Comparison of ENCODE assay signal across 8 cellular contexts in genomic region chr9:136532799-136533774, GRCh38.
DNase-seq lines count a peak whose midpoint lies in the region; ATAC-seq lines count a peak whose summit lies in the region.

No MANE protein-coding gene starts in this region.

- H3K4me3 ChIP-seq in HUES6 (ENCODE audit: low read depth, low read length) = no peak overlapping the region

- H3K9ac ChIP-seq in HUES6 (ENCODE audit: low read length) = no peak overlapping the region

- peaks cover 12% of the 10 kb centered on the region; the same call in 1 of the 2 replicates for H3K4me1 ChIP-seq in HUES6 (ENCODE audit: control insufficient read depth, insufficient read depth, low read length)

- peaks cover 26% of the 10 kb centered on the region for H3K36me3 ChIP-seq in HUES6 (ENCODE audit: control insufficient read depth, insufficient read depth, low read length)

- no peak for ATAC-seq in GM21367 (IDR thresholded peaks at IDR 0.05; ENCODE audit: unreplicated experiment)

- no peaks in the 10 kb centered on the region for H3K9me3 ChIP-seq in HUES6 (ENCODE audit: control insufficient read depth, insufficient read depth, low read depth, low read length)

- H3K27me3 ChIP-seq in HUES6 (ENCODE audit: control insufficient read depth, insufficient read depth, low read length) (no peaks in the 10 kb centered on the region), layer of hippocampus (ENCODE audit: control insufficient read depth, insufficient read depth, low read length) (no peaks in the 10 kb centered on the region)

- 0 out of 2 replicates have a peak overlapping the region, but pooled peaks have one; percentile 33 for H3K27ac ChIP-seq in HUES6 (ENCODE audit: low read depth, low read length)
- peak overlapping the region; percentile 30 for H3K27ac ChIP-seq in layer of hippocampus (ENCODE audit: low read depth, low read length)

- DNase-seq in activated T-cell treated with anti-CD3 and anti-CD28 coated beads for 1 hour (ENCODE audit: low read depth) = peak; percentile 52
- DNase-seq in stimulated activated CD8-positive, alpha-beta memory T cell treated with anti-CD3 and anti-CD28 coated beads, Interleukin-7, amount 100 ng/mL, for 24 hours (ENCODE audit: low read depth) = peak; percentile 50
- no peak for DNase-seq in T1000 (lab: John Stamatoyannopoulos, UW)
- DNase-seq in kidney glomerular epithelial cell (lab: John Stamatoyannopoulos, UW) = no peak
- DNase-seq in nucleus accumbens (lab: John Stamatoyannopoulos, UW) = no peak

Comparison
In these comparisons a context has a peak if more than half of its experiments do, and no peak if none do; other contexts are left out.
1. DNase-seq: peak in activated T-cell treated with anti-CD3 and anti-CD28 coated beads for 1 hour (single experiment) and stimulated activated CD8-positive, alpha-beta memory T cell treated with anti-CD3 and anti-CD28 coated beads, Interleukin-7, amount 100 ng/mL, for 24 hours (single experiment); none in T1000 (single experiment), kidney glomerular epithelial cell (single experiment) and nucleus accumbens (0 of 56).